Comparison of ENCODE assay signal across 8 cellular contexts in the genomic region with DNA sequence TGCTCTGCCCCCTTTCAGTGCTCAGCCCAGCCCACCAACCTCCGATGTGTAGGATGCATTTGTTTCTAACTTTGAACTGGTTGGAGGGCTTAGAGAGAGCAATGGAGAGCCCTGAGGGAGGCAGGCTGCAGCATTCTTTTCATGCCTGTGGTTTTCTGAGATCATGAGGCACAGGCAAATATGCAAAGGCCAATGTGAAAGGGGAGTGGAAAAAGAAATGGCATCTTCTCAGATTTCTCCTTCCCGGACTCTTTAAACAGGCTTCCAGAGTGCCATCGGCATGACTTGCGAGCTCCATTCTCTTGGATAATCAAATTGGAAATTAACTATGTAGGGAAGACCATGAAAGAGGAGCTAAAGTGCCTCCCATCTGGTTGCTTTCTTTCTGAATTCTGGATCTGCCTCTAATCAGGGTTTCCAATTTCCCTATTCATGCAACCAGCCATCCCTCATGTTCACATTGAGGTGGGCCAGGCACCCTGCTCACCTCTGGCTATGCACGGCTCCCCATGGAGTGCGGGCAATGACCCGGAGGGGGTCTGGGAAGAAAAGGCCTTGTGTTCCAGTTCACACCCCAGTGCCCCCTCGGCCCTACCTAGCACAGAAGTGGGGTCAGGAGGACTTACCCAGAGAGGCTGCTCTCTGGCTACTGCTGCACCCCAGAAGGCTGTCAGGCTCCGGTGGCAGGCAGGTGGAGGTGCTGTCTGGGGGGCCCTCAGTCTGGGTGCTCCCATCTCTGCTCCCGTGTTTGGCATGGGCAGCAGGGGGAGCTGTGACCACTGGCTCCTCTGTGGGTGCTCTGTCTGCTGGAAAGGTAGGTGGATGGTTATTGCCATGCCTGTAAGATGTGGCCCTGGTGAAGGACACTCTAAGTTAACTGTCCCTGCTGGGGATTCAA. TPM values are rescaled to one million over a fixed set of nuclear protein-coding genes. Genes with fewer than 3 reads are reported as not detected.
DNase-seq lines count a peak whose midpoint lies in the region; ATAC-seq and TF ChIP-seq lines count a peak whose summit lies in the region.

No MANE protein-coding gene starts in this region.

- H3K27ac ChIP-seq in AG04450 (ENCODE audit: low read depth, low read length) (peak overlapping the region; percentile 98), SK-N-MC (peak overlapping the region; percentile 99), psoas muscle (peak overlapping the region; percentile 71)

- intact Hi-C loops in psoas muscle (cut with DNase I): no loop called here

- CTCF ChIA-PET in AG04450 (lab: Charles Lee) (interaction anchor here (0.5 to 6.9 kb wide), 12 partner anchors 25 to 135 kb away, joined by 3 to 55 read pairs (median 4); no protein-coding TSS in a partner anchor), HEK293T (lab: Yijun Ruan, JAX) (interaction anchor here (1.0 kb wide), 1 partner anchor 9 kb away, joined by 3 read pairs; no protein-coding TSS in a partner anchor)

- peak overlapping the region; percentile 61 for H3K9ac ChIP-seq in SK-N-MC (ENCODE audit: insufficient read length)

- H3K9me3 ChIP-seq in AG04450 (ENCODE audit: control insufficient read depth, insufficient read depth, low read length) (no peaks in the 10 kb centered on the region; the same call in 1 of the 2 replicates), SK-N-MC (ENCODE audit: low read depth, low read length) (no peaks in the 10 kb centered on the region), psoas muscle (no peaks in the 10 kb centered on the region)

- H3K27me3 ChIP-seq in AG04450 (ENCODE audit: control insufficient read depth, insufficient read depth, low read length): no peaks in the 10 kb centered on the region
- H3K27me3 ChIP-seq in psoas muscle (ENCODE audit: insufficient read depth in 3 of 3, low read length in 2 of 3): no peaks in the 10 kb centered on the region

- POLR2A ChIA-PET in AG04450 (lab: Yijun Ruan, JAX) (interaction anchor here (1.0 to 5.3 kb wide), 16 partner anchors 8 to 127 kb away, joined by 3 to 53 read pairs (median 4); a partner anchor contains a TSS), HEK293T (lab: Yijun Ruan, JAX) (no interaction called here)

- ATAC-seq in psoas muscle (peak; percentile 62 to 67 (median 64)), GM18502 (IDR thresholded peaks at IDR 0.05; ENCODE audit: poor library complexity, unreplicated experiment) (no peak)

- H3K4me3 ChIP-seq in AG04450 (ENCODE audit: low read depth, low read length): peak overlapping the region; percentile 13; the same call in 1 of the 2 replicates
- H3K4me3 ChIP-seq in SK-N-MC: peak overlapping the region; percentile 44
- H3K4me3 ChIP-seq in psoas muscle: no peak overlapping the region

- WGBS in psoas muscle, 3 donors: 52 to 57% (median 54%) methylated on average over 10 of the region's 10 CpGs

- DNase-seq in AG04450 (ENCODE audit: low read depth, low spot score) (peak; percentile 96), GM20000 (ENCODE audit: low spot score) (peak; percentile 66), SK-N-MC (ENCODE audit: low read depth, low spot score) (peak; percentile 98), fibroblast of the conjunctiva (ENCODE audit: low read depth) (peak; percentile 94), psoas muscle (peak; percentile 48 to 61), HEK293T (ENCODE audit: extremely low spot score) (no peak)
- no peak for DNase-seq in NK-92 treated with Interleukin-12 subunit alpha and Interleukin-12 subunit beta, amount 100 ng/mL, for 24 hours (lab: John Stamatoyannopoulos, UW)

- TF ChIP-seq CTCF in AG04450 (IDR thresholded peaks at IDR 0.05; ENCODE audit: low read depth, low read length) (peak; percentile 41; the same call in 1 of the 2 replicates), GM20000 (IDR thresholded peaks at IDR 0.05; ENCODE audit: extremely low read depth, missing control alignments) (peak; percentile 24), psoas muscle (IDR thresholded peaks at IDR 0.05) (no peak)

- H3K4me1 ChIP-seq in psoas muscle: peaks cover 94% of the 10 kb centered on the region

- H3K36me3 ChIP-seq in SK-N-MC (ENCODE audit: insufficient read depth, low read length): peaks cover 98% of the 10 kb centered on the region
- peaks cover 4 to 86% of the 10 kb centered on the region in 2 donors for H3K36me3 ChIP-seq in psoas muscle (ENCODE audit: insufficient read depth in 1 of 2, low read depth in 1 of 2)

TF ChIP-seq in HEK293T, 16 proteins besides CTCF, POLR2A, EP300 and RAD21:
- TF ChIP-seq ZNF384 (IDR thresholded peaks at IDR 0.05): no peak
- TF ChIP-seq, protein P1, sequence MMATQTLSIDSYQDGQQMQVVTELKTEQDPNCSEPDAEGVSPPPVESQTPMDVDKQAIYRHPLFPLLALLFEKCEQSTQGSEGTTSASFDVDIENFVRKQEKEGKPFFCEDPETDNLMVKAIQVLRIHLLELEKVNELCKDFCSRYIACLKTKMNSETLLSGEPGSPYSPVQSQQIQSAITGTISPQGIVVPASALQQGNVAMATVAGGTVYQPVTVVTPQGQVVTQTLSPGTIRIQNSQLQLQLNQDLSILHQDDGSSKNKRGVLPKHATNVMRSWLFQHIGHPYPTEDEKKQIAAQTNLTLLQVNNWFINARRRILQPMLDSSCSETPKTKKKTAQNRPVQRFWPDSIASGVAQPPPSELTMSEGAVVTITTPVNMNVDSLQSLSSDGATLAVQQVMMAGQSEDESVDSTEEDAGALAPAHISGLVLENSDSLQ (IDR thresholded peaks at IDR 0.05): no peak
- no peak for TF ChIP-seq FOXM1 (IDR thresholded peaks at IDR 0.05; ENCODE audit: borderline replicate concordance)
- TF ChIP-seq FOXK2 (IDR thresholded peaks at IDR 0.05): no peak
- no peak for TF ChIP-seq NFRKB (IDR thresholded peaks at IDR 0.05)
- no peak for TF ChIP-seq ARNT (IDR thresholded peaks at IDR 0.05)
- no peak for TF ChIP-seq L3MBTL2 (conservative IDR thresholded peaks at IDR 0.05)
- TF ChIP-seq LEF1 (IDR thresholded peaks at IDR 0.05; ENCODE audit: borderline replicate concordance): no peak
- TF ChIP-seq SP1 (IDR thresholded peaks at IDR 0.05): no peak
- TF ChIP-seq TARDBP (IDR thresholded peaks at IDR 0.05): no peak
- TF ChIP-seq BHLHE40 (IDR thresholded peaks at IDR 0.05; ENCODE audit: borderline replicate concordance): no peak
- no peak for TF ChIP-seq HDGF (IDR thresholded peaks at IDR 0.05; ENCODE audit: borderline replicate concordance)

RNA-seq across cellular contexts. Expression of a gene that starts 16.1 kb away (rescaled TPM):
- polyA plus RNA-seq in AG04450 (2011; rRNA removed) (74.5 and 78.9 TPM in 2 replicates), psoas muscle (1 to 10 TPM; 4.0 to 6.1 (median 5.1) TPM)
- polyA minus RNA-seq in AG04450 (2011; rRNA and poly(A)+ RNA removed): 111 and 136 TPM in 2 replicates
- total RNA-seq in psoas muscle: 10 to 100 TPM; 16.5 to 36.6 (median 29.6) TPM

Comparison
In these comparisons a context has a peak if more than half of its experiments do, and no peak if none do; other contexts are left out.
1. DNase-seq: peak in AG04450 (single experiment), GM20000 (single experiment), SK-N-MC (single experiment), fibroblast of the conjunctiva (single experiment) and psoas muscle (2 of 2); none in HEK293T (single experiment) and NK-92 treated with Interleukin-12 subunit alpha and Interleukin-12 subunit beta, amount 100 ng/mL, for 24 hours (single experiment).
2. RNA of a gene that starts 16.1 kb away (polyA plus RNA-seq): 74.5 to 78.9 TPM in AG04450; 4.0 to 6.1 TPM in psoas muscle; every median in the first group is over 10 times any median in the second.
3. Peak in every context shown above with its lines, with median percentiles within 50 percentile points of each other: H3K27ac ChIP-seq.